Comparison of ENCODE assay signal across 1 cellular context in the genomic region with DNA sequence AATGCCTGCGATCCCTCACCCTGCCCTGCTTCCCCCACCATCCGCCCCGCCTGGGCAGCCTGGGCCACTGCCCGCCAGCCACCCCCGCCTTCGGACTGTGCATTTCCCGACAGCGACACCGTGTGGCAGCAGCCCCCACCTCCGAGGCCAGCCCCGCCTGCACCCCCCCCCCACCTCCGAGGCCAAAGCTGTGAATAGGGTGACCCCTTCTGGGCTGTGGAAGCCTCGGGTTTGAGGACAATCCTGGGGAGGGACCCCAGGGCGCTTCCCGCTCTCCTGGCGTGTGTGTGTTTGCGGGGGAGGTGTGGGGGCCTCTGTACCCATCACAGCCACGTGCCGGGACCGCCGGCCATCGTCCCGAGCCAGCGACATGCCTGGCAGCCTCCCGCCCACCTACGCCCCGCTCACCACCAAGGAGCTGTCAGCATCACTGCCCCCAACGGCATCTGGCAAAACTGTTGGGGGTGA.
TF ChIP-seq lines count a peak whose summit lies in the region.

No MANE protein-coding gene starts in this region.

TF ChIP-seq in HepG2, 621 proteins besides CTCF, POLR2A, EP300 and RAD21 (continued from another document and continues in another):
- TF ChIP-seq ZBTB10 (CRISPR knock-in tag; IDR thresholded peaks at IDR 0.05; ENCODE audit: borderline replicate concordance) = no peak
- TF ChIP-seq PCBP1 (IDR thresholded peaks at IDR 0.05; ENCODE audit: borderline replicate concordance, low read depth, low read length) = peak; percentile 43; the same call in 1 of the 2 replicates
- TF ChIP-seq ZNF652 (CRISPR knock-in tag; IDR thresholded peaks at IDR 0.05; ENCODE audit: borderline replicate concordance, low read depth) = no peak
- TF ChIP-seq ZNF713 (CRISPR knock-in tag; IDR thresholded peaks at IDR 0.05) = no peak
- peak; percentile 64; the same call in 1 of the 2 replicates for TF ChIP-seq MTF2 (CRISPR knock-in tag; IDR thresholded peaks at IDR 0.05; ENCODE audit: borderline replicate concordance)
- peak; percentile 37; the same call in 1 of the 2 replicates for TF ChIP-seq ATF2 (CRISPR knock-in tag; IDR thresholded peaks at IDR 0.05)
- TF ChIP-seq MEF2D (CRISPR knock-in tag; IDR thresholded peaks at IDR 0.05) = peak; percentile 16; the same call in 1 of the 2 replicates
- no peak for TF ChIP-seq PRPF4 (IDR thresholded peaks at IDR 0.05; ENCODE audit: low read depth, low read length, poor library complexity, severe bottlenecking)
- TF ChIP-seq NFE2L2 (IDR thresholded peaks at IDR 0.05; ENCODE audit: low read length) = no peak
- TF ChIP-seq KDM3A (CRISPR knock-in tag; IDR thresholded peaks at IDR 0.05; ENCODE audit: low read depth) = 0 out of 2 replicates have a peak, but pooled peaks have one; percentile 41
- TF ChIP-seq KLF6 (CRISPR knock-in tag; IDR thresholded peaks at IDR 0.05) = no peak
- TF ChIP-seq, protein P1, sequence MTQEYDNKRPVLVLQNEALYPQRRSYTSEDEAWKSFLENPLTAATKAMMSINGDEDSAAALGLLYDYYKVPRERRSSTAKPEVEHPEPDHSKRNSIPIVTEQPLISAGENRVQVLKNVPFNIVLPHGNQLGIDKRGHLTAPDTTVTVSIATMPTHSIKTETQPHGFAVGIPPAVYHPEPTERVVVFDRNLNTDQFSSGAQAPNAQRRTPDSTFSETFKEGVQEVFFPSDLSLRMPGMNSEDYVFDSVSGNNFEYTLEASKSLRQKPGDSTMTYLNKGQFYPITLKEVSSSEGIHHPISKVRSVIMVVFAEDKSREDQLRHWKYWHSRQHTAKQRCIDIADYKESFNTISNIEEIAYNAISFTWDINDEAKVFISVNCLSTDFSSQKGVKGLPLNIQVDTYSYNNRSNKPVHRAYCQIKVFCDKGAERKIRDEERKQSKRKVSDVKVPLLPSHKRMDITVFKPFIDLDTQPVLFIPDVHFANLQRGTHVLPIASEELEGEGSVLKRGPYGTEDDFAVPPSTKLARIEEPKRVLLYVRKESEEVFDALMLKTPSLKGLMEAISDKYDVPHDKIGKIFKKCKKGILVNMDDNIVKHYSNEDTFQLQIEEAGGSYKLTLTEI (CRISPR knock-in tag; conservative IDR thresholded peaks at IDR 0.05) = no peak
- TF ChIP-seq HNF4A (CRISPR knock-in tag; IDR thresholded peaks at IDR 0.05) = 0 out of 2 replicates have a peak, but pooled peaks have one; percentile 9
- TF ChIP-seq, protein P2, sequence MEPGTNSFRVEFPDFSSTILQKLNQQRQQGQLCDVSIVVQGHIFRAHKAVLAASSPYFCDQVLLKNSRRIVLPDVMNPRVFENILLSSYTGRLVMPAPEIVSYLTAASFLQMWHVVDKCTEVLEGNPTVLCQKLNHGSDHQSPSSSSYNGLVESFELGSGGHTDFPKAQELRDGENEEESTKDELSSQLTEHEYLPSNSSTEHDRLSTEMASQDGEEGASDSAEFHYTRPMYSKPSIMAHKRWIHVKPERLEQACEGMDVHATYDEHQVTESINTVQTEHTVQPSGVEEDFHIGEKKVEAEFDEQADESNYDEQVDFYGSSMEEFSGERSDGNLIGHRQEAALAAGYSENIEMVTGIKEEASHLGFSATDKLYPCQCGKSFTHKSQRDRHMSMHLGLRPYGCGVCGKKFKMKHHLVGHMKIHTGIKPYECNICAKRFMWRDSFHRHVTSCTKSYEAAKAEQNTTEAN (CRISPR knock-in tag; conservative IDR thresholded peaks at IDR 0.05) = no peak
- TF ChIP-seq ARNTL (CRISPR knock-in tag; IDR thresholded peaks at IDR 0.05) = peak; percentile 50; the same call in 1 of the 2 replicates
- peak; percentile 51 for TF ChIP-seq TBX2 (CRISPR knock-in tag; IDR thresholded peaks at IDR 0.05; ENCODE audit: borderline replicate concordance)
- peak; percentile 54; the same call in 1 of the 2 replicates for TF ChIP-seq ZNF44 (CRISPR knock-in tag; IDR thresholded peaks at IDR 0.05)
- TF ChIP-seq NR2F6 (IDR thresholded peaks at IDR 0.05) = no peak
- peak; percentile 37; the same call in 1 of the 2 replicates for TF ChIP-seq NR2F6 (CRISPR knock-in tag; IDR thresholded peaks at IDR 0.05)
- TF ChIP-seq, protein P3, sequence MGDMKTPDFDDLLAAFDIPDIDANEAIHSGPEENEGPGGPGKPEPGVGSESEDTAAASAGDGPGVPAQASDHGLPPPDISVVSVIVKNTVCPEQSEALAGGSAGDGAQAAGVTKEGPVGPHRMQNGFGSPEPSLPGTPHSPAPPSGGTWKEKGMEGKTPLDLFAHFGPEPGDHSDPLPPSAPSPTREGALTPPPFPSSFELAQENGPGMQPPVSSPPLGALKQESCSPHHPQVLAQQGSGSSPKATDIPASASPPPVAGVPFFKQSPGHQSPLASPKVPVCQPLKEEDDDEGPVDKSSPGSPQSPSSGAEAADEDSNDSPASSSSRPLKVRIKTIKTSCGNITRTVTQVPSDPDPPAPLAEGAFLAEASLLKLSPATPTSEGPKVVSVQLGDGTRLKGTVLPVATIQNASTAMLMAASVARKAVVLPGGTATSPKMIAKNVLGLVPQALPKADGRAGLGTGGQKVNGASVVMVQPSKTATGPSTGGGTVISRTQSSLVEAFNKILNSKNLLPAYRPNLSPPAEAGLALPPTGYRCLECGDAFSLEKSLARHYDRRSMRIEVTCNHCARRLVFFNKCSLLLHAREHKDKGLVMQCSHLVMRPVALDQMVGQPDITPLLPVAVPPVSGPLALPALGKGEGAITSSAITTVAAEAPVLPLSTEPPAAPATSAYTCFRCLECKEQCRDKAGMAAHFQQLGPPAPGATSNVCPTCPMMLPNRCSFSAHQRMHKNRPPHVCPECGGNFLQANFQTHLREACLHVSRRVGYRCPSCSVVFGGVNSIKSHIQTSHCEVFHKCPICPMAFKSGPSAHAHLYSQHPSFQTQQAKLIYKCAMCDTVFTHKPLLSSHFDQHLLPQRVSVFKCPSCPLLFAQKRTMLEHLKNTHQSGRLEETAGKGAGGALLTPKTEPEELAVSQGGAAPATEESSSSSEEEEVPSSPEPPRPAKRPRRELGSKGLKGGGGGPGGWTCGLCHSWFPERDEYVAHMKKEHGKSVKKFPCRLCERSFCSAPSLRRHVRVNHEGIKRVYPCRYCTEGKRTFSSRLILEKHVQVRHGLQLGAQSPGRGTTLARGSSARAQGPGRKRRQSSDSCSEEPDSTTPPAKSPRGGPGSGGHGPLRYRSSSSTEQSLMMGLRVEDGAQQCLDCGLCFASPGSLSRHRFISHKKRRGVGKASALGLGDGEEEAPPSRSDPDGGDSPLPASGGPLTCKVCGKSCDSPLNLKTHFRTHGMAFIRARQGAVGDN (CRISPR knock-in tag; IDR thresholded peaks at IDR 0.05) = peak; percentile 62
- TF ChIP-seq ZNF33B (CRISPR knock-in tag; IDR thresholded peaks at IDR 0.05) = 0 out of 2 replicates have a peak, but pooled peaks have one; percentile 41
- no peak for TF ChIP-seq FOXO4 (CRISPR knock-in tag; conservative IDR thresholded peaks at IDR 0.05)
- no peak for TF ChIP-seq ZNF207 (IDR thresholded peaks at IDR 0.05; ENCODE audit: borderline replicate concordance)
- TF ChIP-seq ZNF780A (CRISPR knock-in tag; IDR thresholded peaks at IDR 0.05) = no peak
- TF ChIP-seq, protein P4, sequence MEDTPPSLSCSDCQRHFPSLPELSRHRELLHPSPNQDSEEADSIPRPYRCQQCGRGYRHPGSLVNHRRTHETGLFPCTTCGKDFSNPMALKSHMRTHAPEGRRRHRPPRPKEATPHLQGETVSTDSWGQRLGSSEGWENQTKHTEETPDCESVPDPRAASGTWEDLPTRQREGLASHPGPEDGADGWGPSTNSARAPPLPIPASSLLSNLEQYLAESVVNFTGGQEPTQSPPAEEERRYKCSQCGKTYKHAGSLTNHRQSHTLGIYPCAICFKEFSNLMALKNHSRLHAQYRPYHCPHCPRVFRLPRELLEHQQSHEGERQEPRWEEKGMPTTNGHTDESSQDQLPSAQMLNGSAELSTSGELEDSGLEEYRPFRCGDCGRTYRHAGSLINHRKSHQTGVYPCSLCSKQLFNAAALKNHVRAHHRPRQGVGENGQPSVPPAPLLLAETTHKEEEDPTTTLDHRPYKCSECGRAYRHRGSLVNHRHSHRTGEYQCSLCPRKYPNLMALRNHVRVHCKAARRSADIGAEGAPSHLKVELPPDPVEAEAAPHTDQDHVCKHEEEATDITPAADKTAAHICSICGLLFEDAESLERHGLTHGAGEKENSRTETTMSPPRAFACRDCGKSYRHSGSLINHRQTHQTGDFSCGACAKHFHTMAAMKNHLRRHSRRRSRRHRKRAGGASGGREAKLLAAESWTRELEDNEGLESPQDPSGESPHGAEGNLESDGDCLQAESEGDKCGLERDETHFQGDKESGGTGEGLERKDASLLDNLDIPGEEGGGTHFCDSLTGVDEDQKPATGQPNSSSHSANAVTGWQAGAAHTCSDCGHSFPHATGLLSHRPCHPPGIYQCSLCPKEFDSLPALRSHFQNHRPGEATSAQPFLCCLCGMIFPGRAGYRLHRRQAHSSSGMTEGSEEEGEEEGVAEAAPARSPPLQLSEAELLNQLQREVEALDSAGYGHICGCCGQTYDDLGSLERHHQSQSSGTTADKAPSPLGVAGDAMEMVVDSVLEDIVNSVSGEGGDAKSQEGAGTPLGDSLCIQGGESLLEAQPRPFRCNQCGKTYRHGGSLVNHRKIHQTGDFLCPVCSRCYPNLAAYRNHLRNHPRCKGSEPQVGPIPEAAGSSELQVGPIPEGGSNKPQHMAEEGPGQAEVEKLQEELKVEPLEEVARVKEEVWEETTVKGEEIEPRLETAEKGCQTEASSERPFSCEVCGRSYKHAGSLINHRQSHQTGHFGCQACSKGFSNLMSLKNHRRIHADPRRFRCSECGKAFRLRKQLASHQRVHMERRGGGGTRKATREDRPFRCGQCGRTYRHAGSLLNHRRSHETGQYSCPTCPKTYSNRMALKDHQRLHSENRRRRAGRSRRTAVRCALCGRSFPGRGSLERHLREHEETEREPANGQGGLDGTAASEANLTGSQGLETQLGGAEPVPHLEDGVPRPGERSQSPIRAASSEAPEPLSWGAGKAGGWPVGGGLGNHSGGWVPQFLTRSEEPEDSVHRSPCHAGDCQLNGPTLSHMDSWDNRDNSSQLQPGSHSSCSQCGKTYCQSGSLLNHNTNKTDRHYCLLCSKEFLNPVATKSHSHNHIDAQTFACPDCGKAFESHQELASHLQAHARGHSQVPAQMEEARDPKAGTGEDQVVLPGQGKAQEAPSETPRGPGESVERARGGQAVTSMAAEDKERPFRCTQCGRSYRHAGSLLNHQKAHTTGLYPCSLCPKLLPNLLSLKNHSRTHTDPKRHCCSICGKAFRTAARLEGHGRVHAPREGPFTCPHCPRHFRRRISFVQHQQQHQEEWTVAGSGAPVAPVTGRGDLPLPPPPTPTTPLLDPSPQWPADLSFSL (CRISPR knock-in tag; IDR thresholded peaks at IDR 0.05) = no peak
- TF ChIP-seq THAP9 (CRISPR knock-in tag; IDR thresholded peaks at IDR 0.05; ENCODE audit: borderline replicate concordance) = 0 out of 2 replicates have a peak, but pooled peaks have one; percentile 50
- TF ChIP-seq SMC3 (IDR thresholded peaks at IDR 0.05; ENCODE audit: low read length) = peak; percentile 76
- TF ChIP-seq ZNF772 (CRISPR knock-in tag; IDR thresholded peaks at IDR 0.05) = peak; percentile 85
- TF ChIP-seq MIER3 (CRISPR knock-in tag; IDR thresholded peaks at IDR 0.05; ENCODE audit: borderline replicate concordance) = no peak
- no peak for TF ChIP-seq PTBP1 (IDR thresholded peaks at IDR 0.05; ENCODE audit: low read depth, low read length, poor library complexity, severe bottlenecking)
- TF ChIP-seq BORCS8-MEF2B (CRISPR knock-in tag; IDR thresholded peaks at IDR 0.05) = 0 out of 2 replicates have a peak, but pooled peaks have one; percentile 32
